27 cellular contexts compared by ENCODE assay signal in genomic region chr18:7657937-7658336, GRCh38.
"Had no signal": no experiment of that assay in that cellular context is flagged by ENCODE, and none has a peak within 500 bp of the region (broad histone marks: within the 10 kb centered on the region; RNA-seq: fewer than 3 reads in every experiment).

No MANE protein-coding gene starts in this region.

- FAIRE-seq: astrocyte, kidney, small intestine had no signal

- H3K9me3 ChIP-seq: esophagus squamous epithelium, neutrophil, sigmoid colon, thyroid gland had no signal

- H3K27ac ChIP-seq: brain microvascular endothelial cell, esophagus squamous epithelium, neutrophil, sigmoid colon, thyroid gland had no signal

- H3K27me3 ChIP-seq: brain microvascular endothelial cell, esophagus squamous epithelium, neutrophil, sigmoid colon, thyroid gland had no signal

- DNase-seq: activated CD4-positive, alpha-beta memory T cell treated with anti-CD3 and anti-CD28 coated beads for 36 hours; activated CD4-positive, alpha-beta T cell treated with anti-CD3 and anti-CD28 coated beads, Interleukin-2, amount 10 ng/mL, durations not matched to agents 24 days and 14 days; activated CD4-positive, CD25-positive, alpha-beta regulatory T cell treated with anti-CD3 and anti-CD28 coated beads, Interleukin-2, amount 50 U/mL, for 72 hours; activated CD8-positive, alpha-beta memory T cell treated with anti-CD3 and anti-CD28 coated beads, Interleukin-2, amount 50 U/mL, for 4 hours; activated gamma-delta T cell; activated naive CD4-positive, alpha-beta T cell treated with anti-CD3 and anti-CD28 coated beads, Interleukin-2, amount 10 ng/mL, durations not matched to agents 7 days and 5 days; activated naive CD8-positive, alpha-beta T cell treated with anti-CD3 and anti-CD28 coated beads, Interleukin-2, amount 10 ng/mL, durations not matched to agents 7 days and 5 days; activated T-cell treated with anti-CD3 and anti-CD28 coated beads, Interleukin-2, amount 50 U/mL, for 1 hour; brain microvascular endothelial cell; central memory CD4-positive, alpha-beta T cell; effector CD4-positive, alpha-beta T cell; esophagus squamous epithelium; foreskin melanocyte; hippocampal formation; kidney; sigmoid colon; small intestine; stimulated activated CD4-positive, alpha-beta T cell treated with anti-CD3 and anti-CD28 coated beads, Interleukin-1b, Interleukin-23, amount 100 ng/mL, for 48 hours; stimulated activated CD4-positive, alpha-beta T cell treated with anti-CD3 and anti-CD28 coated beads, Interleukin-4, amount 100 ng/mL, for 4 hours; stimulated activated CD8-positive, alpha-beta memory T cell treated with anti-CD3 and anti-CD28 coated beads, Interleukin-4, amount 100 ng/mL, for 48 hours; stimulated activated naive CD8-positive, alpha-beta T cell treated with anti-CD3 and anti-CD28 coated beads, Interleukin-15, amount 100 ng/mL, for 72 hours; T-helper 17 cell; thyroid gland had no signal

- H3K4me3 ChIP-seq: esophagus squamous epithelium, sigmoid colon, thyroid gland had no signal

- H3K36me3 ChIP-seq: brain microvascular endothelial cell, esophagus squamous epithelium, neutrophil, sigmoid colon, thyroid gland had no signal

- ATAC-seq: SK-N-SH treated with all-trans-retinoic acid at 6 μM for 48 hours; stimulated activated memory B cell treated with anti-CD40 and anti-IgM and Interleukin-4, amounts not matched to agents 10 μg/mL and 1 μg/mL and 100 μg/mL, for 72 hours; stimulated activated naive CD8-positive, alpha-beta T cell treated with anti-CD3 and anti-CD28 coated beads, Interleukin-15, amount 100 ng/mL, for 72 hours; T-helper 17 cell had no signal

- H3K4me1 ChIP-seq: esophagus squamous epithelium had no signal
